In genomic region chr4:780255-780654, GRCh38 we compare ENCODE assay signal across 8 cellular contexts. TPM values are rescaled to one million over a fixed set of nuclear protein-coding genes. Genes with fewer than 3 reads are reported as not detected.
DNase-seq lines count a peak whose midpoint lies in the region; TF ChIP-seq lines count a peak whose summit lies in the region.
"Not testable (repeated sequence)": the region's sequence is repeated elsewhere in the genome, so short reads cannot be mapped to it uniquely, and the experiment has no call there.

No MANE protein-coding gene starts in this region.

- H4K20me1 ChIP-seq in SK-N-SH (ENCODE audit: insufficient read depth), result peaks cover 25% of the 10 kb centered on the region

- H3K4me3 ChIP-seq in BE2C (ENCODE audit: low read depth, low read length), result peak overlapping the region; percentile 98
- peak overlapping the region; percentile 85 to 86 for H3K4me3 ChIP-seq in SK-N-SH (ENCODE audit: low read depth in 2 of 2, low read length in 1 of 2)
- peak overlapping the region; percentile 33 for H3K4me3 ChIP-seq in endocrine pancreas (ENCODE audit: control insufficient read depth, insufficient read depth, low read length)
- H3K4me3 ChIP-seq in iPS-18c (ENCODE audit: insufficient read depth, low read depth, low read length), result peak overlapping the region; percentile 88

- POLR2A ChIA-PET in SK-N-SH (lab: Yijun Ruan, JAX), result not testable (repeated sequence)

- peaks cover 35% of the 10 kb centered on the region for H3K4me1 Mint-ChIP-seq in HFFc6 (ENCODE audit: low read depth)
- peaks cover 50% of the 10 kb centered on the region for H3K4me1 Mint-ChIP-seq in activated naive CD8-positive, alpha-beta T cell treated with anti-CD3 and anti-CD28 coated beads for 36 hours
- H3K4me1 Mint-ChIP-seq in nephron progenitor cell, result peaks cover 68% of the 10 kb centered on the region
- peaks cover 55% of the 10 kb centered on the region for H3K4me1 Mint-ChIP-seq in stimulated activated naive CD8-positive, alpha-beta T cell treated with anti-CD3 and anti-CD28 coated beads, Interleukin-15, Interleukin-2, amounts not matched to agents 100 ng/mL and 50 ng/mL, for 24 hours (ENCODE audit: low read depth)

- not testable (repeated sequence) for H3K9me3 ChIP-seq in BE2C; SK-N-SH; endocrine pancreas (ENCODE audit: control insufficient read depth, low read length); iPS-18c (ENCODE audit: control insufficient read depth, insufficient read depth, low read length)

- WGBS in SK-N-SH (ENCODE audit: low lambda C conversion rate), result 86% methylated on average over 10 of the region's 10 CpGs

- peak overlapping the region; percentile 100 for H3K9ac ChIP-seq in SK-N-SH
- H3K9ac ChIP-seq in endocrine pancreas (ENCODE audit: control insufficient read depth, insufficient read depth, low read length), result not testable (repeated sequence)

- CTCF ChIA-PET in SK-N-SH (lab: Yijun Ruan, JAX), result interaction anchor here (0.9 to 1.3 kb wide), 2 partner anchors 38 to 97 kb away, joined by 3 to 4 read pairs; no protein-coding TSS in a partner anchor

- H3K9me3 Mint-ChIP-seq in HFFc6; activated naive CD8-positive, alpha-beta T cell treated with anti-CD3 and anti-CD28 coated beads for 36 hours; stimulated activated naive CD8-positive, alpha-beta T cell treated with anti-CD3 and anti-CD28 coated beads, Interleukin-15, Interleukin-2, amounts not matched to agents 100 ng/mL and 50 ng/mL, for 24 hours: not testable (repeated sequence)
- H3K9me3 Mint-ChIP-seq in nephron progenitor cell, result peaks cover 17% of the 10 kb centered on the region

- TF ChIP-seq RAD21 in SK-N-SH (IDR thresholded peaks at IDR 0.05; ENCODE audit: low read length), result not testable (repeated sequence)

- H3K27ac Mint-ChIP-seq in HFFc6, result peak overlapping the region; percentile 87
- H3K27ac Mint-ChIP-seq in activated naive CD8-positive, alpha-beta T cell treated with anti-CD3 and anti-CD28 coated beads for 36 hours, result peak overlapping the region; percentile 86
- H3K27ac Mint-ChIP-seq in nephron progenitor cell, result peak overlapping the region; percentile 92
- H3K27ac Mint-ChIP-seq in stimulated activated naive CD8-positive, alpha-beta T cell treated with anti-CD3 and anti-CD28 coated beads, Interleukin-15, Interleukin-2, amounts not matched to agents 100 ng/mL and 50 ng/mL, for 24 hours, result peak overlapping the region; percentile 88

- not testable (repeated sequence) for H3K9me2 ChIP-seq in SK-N-SH

- not testable (repeated sequence) for H2AFZ ChIP-seq in SK-N-SH (ENCODE audit: low read depth)

- peak overlapping the region; percentile 79 for H3K4me3 Mint-ChIP-seq in HFFc6
- peak overlapping the region; percentile 84 for H3K4me3 Mint-ChIP-seq in activated naive CD8-positive, alpha-beta T cell treated with anti-CD3 and anti-CD28 coated beads for 36 hours
- H3K4me3 Mint-ChIP-seq in nephron progenitor cell, result peak overlapping the region; percentile 86
- peak overlapping the region; percentile 86 for H3K4me3 Mint-ChIP-seq in stimulated activated naive CD8-positive, alpha-beta T cell treated with anti-CD3 and anti-CD28 coated beads, Interleukin-15, Interleukin-2, amounts not matched to agents 100 ng/mL and 50 ng/mL, for 24 hours

- H3K4me1 ChIP-seq in BE2C; endocrine pancreas (ENCODE audit: control insufficient read depth, insufficient read depth, low read length): not testable (repeated sequence)
- H3K4me1 ChIP-seq in SK-N-SH (ENCODE audit: control insufficient read depth in 1 of 2, insufficient read depth in 2 of 2, low read depth in 1 of 2, low read length in 1 of 2), result peaks cover 6 to 36% of the 10 kb centered on the region in 2 experiments; a peak in 2 of 4 replicates

- peaks cover 45% of the 10 kb centered on the region for H3K36me3 Mint-ChIP-seq in HFFc6 (ENCODE audit: low read depth)
- H3K36me3 Mint-ChIP-seq in activated naive CD8-positive, alpha-beta T cell treated with anti-CD3 and anti-CD28 coated beads for 36 hours, result peaks cover 48% of the 10 kb centered on the region
- H3K36me3 Mint-ChIP-seq in nephron progenitor cell (ENCODE audit: low read depth), result peaks cover 55% of the 10 kb centered on the region
- H3K36me3 Mint-ChIP-seq in stimulated activated naive CD8-positive, alpha-beta T cell treated with anti-CD3 and anti-CD28 coated beads, Interleukin-15, Interleukin-2, amounts not matched to agents 100 ng/mL and 50 ng/mL, for 24 hours (ENCODE audit: low read depth), result peaks cover 51% of the 10 kb centered on the region

- H3K27ac ChIP-seq in SK-N-SH (ENCODE audit: low read depth in 2 of 2, low read length in 1 of 2), result not testable (repeated sequence)

- H3K36me3 ChIP-seq in BE2C, result peaks cover 65% of the 10 kb centered on the region
- peaks cover 23 to 41% of the 10 kb centered on the region in 2 experiments for H3K36me3 ChIP-seq in SK-N-SH (replicated peaks in 1 of 2; ENCODE audit: control insufficient read depth in 1 of 2, insufficient read depth in 2 of 2, low read length in 1 of 2)
- not testable (repeated sequence) for H3K36me3 ChIP-seq in endocrine pancreas (ENCODE audit: control insufficient read depth, insufficient read depth, low read length)

- H3K79me2 ChIP-seq in SK-N-SH (ENCODE audit: insufficient read depth), result peaks cover 64% of the 10 kb centered on the region

- peak overlapping the region; percentile 88 for H3K4me2 ChIP-seq in SK-N-SH

- not testable (repeated sequence) for H3K27me3 ChIP-seq in BE2C; SK-N-SH (ENCODE audit: insufficient read depth); endocrine pancreas (ENCODE audit: control insufficient read depth, insufficient read depth, low read length)

- H3K27me3 Mint-ChIP-seq in HFFc6 (ENCODE audit: insufficient read depth), result not testable (repeated sequence)
- H3K27me3 Mint-ChIP-seq in activated naive CD8-positive, alpha-beta T cell treated with anti-CD3 and anti-CD28 coated beads for 36 hours, result peaks cover 22% of the 10 kb centered on the region
- peaks cover 34% of the 10 kb centered on the region for H3K27me3 Mint-ChIP-seq in nephron progenitor cell (ENCODE audit: low read depth, poor library complexity)
- peaks cover 15% of the 10 kb centered on the region for H3K27me3 Mint-ChIP-seq in stimulated activated naive CD8-positive, alpha-beta T cell treated with anti-CD3 and anti-CD28 coated beads, Interleukin-15, Interleukin-2, amounts not matched to agents 100 ng/mL and 50 ng/mL, for 24 hours

- TF ChIP-seq EP300 in SK-N-SH (IDR thresholded peaks at IDR 0.05; ENCODE audit: borderline replicate concordance in 1 of 2, low read depth in 1 of 2, low read length in 1 of 2), result not testable (repeated sequence)

- not testable (repeated sequence) for TF ChIP-seq CTCF in BE2C (IDR thresholded peaks at IDR 0.05; ENCODE audit: low read depth, low read length); HFFc6 (IDR thresholded peaks at IDR 0.05); SK-N-SH (IDR thresholded peaks at IDR 0.05); nephron progenitor cell (IDR thresholded peaks at IDR 0.05)

- not testable (repeated sequence) for H3F3A ChIP-seq in SK-N-SH (replicated peaks; ENCODE audit: insufficient read depth)

- DNase-seq in BE2C; HFFc6; SK-N-SH; activated naive CD8-positive, alpha-beta T cell treated with anti-CD3 and anti-CD28 coated beads for 36 hours; nephron progenitor cell: not testable (repeated sequence)

RNA-seq across cellular contexts. Expression of gene CPLX1, which starts 45.7 kb away (rescaled TPM):
- polyA plus RNA-seq in BE2C (2012; ENCODE audit: insufficient read depth, insufficient read length, low read depth), result 71.1 TPM
- total RNA-seq in HFFc6 (2021; fragmentation: NEBNext Ultra II Directional; extraction: Animal tissue kit (Norgen Biotek cat#: 25700)), result under 1 TPM in 5 of 6 experiments, not detected in 1; 0.12 to 0.32 (median 0.20) TPM
- 0.56 and 0.65 TPM in 2 replicates for polyA plus RNA-seq in SK-N-SH (2012; rRNA removed)
- polyA plus RNA-seq in SK-N-SH (2012; cell fraction: cytosol; rRNA removed), result 0.86 and 1.2 TPM in 2 replicates
- polyA plus RNA-seq in SK-N-SH (2012; cell fraction: nucleus; rRNA removed), result 0.66 and 1.7 TPM in 2 replicates
- under 1 TPM in 1 of 2 experiments, not detected in 1; 0.16 TPM for total RNA-seq in activated naive CD8-positive, alpha-beta T cell treated with anti-CD3 and anti-CD28 coated beads for 36 hours

Comparison
In these comparisons a context has a peak if more than half of its experiments do, and no peak if none do; other contexts are left out.
1. H3K4me3 ChIP-seq: peak in every context shown above with its lines; median percentile 98 in BE2C; 88 in iPS-18c; 86 in SK-N-SH; 33 in endocrine pancreas.